ENCODE assay signal across 11 cellular contexts in genomic region chr19:23980805-23981204, GRCh38.
"Had no signal": no experiment of that assay in that cellular context is flagged by ENCODE, and none has a peak within 500 bp of the region (broad histone marks: within the 10 kb centered on the region; RNA-seq: fewer than 3 reads in every experiment).

No MANE protein-coding gene starts in this region.

- ATAC-seq: GM23338, HCT116 had no signal

- H3K36me3 ChIP-seq: HAP-1 had no signal

- DNase-seq: GM23248, GOT3, H7, H9, HCEC 1CT, HFFc6 had no signal

- H3K4me1 Mint-ChIP-seq: GM23338, H9 had no signal

- FAIRE-seq: H1, H54 had no signal

- H3K27ac Mint-ChIP-seq: GM23338, H9, HFFc6 had no signal

- H3K9me3 Mint-ChIP-seq: HFFc6 had no signal

- H3K27ac ChIP-seq: GM23248 had no signal

- H3K9me3 ChIP-seq: HAP-1 had no signal

- H2AFZ ChIP-seq: GM23248, GM23338 had no signal

- H3K4me3 Mint-ChIP-seq: GM23338, H9, HFFc6 had no signal

- H3K9ac ChIP-seq: GM23248 had no signal

- H3K4me2 ChIP-seq: GM23338 had no signal

- H3K4me3 ChIP-seq: GM23248, GM23338, HAP-1 had no signal

- H3K4me1 ChIP-seq: HAP-1 had no signal
